In the genomic region with DNA sequence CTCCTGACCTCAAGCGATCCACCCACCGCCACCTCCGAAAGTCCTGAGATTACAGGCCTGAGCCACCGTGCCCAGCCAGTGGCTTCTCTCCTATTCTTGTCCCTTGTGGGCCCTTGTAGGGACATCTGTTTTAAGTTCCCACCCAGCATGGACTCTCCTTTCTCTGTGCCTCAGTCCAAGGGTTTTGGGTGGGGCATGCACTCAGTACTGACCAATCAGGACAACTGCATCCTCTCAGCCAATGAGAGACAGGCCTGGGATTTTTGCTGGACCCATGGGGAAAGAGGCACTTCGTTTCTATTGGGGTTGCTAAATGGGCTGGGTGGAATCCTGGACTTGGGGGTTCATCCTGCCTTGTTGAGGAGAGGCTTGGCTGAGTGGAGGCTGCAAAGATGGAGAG, we compare ENCODE assay signal across 16 cellular contexts. TPM values are rescaled to one million over a fixed set of nuclear protein-coding genes. Genes with fewer than 3 reads are reported as not detected.
DNase-seq lines count a peak whose midpoint lies in the region; ATAC-seq, FAIRE-seq and TF ChIP-seq lines count a peak whose summit lies in the region.
"Had no signal": no experiment of that assay in that cellular context is flagged by ENCODE, and none has a peak within 500 bp of the region (broad histone marks: within the 10 kb centered on the region; RNA-seq: fewer than 3 reads in every experiment).

No MANE protein-coding gene starts in this region.

- H3K4me2 ChIP-seq in HepG2 (ENCODE audit: low read depth, low read length) (no peak overlapping the region), osteoblast (ENCODE audit: insufficient read depth, low read length) (peak overlapping the region; percentile 46), MM.1S (ENCODE audit: low read depth, low read length) (no peak overlapping the region)

- no peak for FAIRE-seq in HepG2 (lab: Jason Lieb, UNC)

- no peaks in the 10 kb centered on the region for H3K79me2 ChIP-seq in HepG2 (ENCODE audit: insufficient read depth, low read length)
- no peaks in the 10 kb centered on the region for H3K79me2 ChIP-seq in osteoblast (ENCODE audit: insufficient read depth, low read length)
- no peaks in the 10 kb centered on the region for H3K79me2 ChIP-seq in MM.1S (ENCODE audit: low read length)

- POLR2A ChIA-PET in HepG2 (lab: Yijun Ruan, JAX) = interaction anchor here (0.7 kb wide), 1 partner anchor 32 kb away, joined by 3 read pairs; no protein-coding TSS in a partner anchor

- TF ChIP-seq RAD21 in HepG2 (CRISPR knock-in tag; IDR thresholded peaks at IDR 0.05) = no peak

- BruUV-seq in HepG2 (replicated peaks; lab: Mats Ljungman, UMichigan) = no TSS peak

- H3K27ac ChIP-seq in HepG2 (ENCODE audit: extremely low read length, insufficient read depth, low read length) = no peak overlapping the region
- H3K27ac ChIP-seq in right lobe of liver = no peak overlapping the region
- H3K27ac ChIP-seq in coronary artery = peak overlapping the region; percentile 29 to 81
- no peak overlapping the region for H3K27ac ChIP-seq in osteoblast (ENCODE audit: low read depth, low read length)
- no peak overlapping the region for H3K27ac ChIP-seq in MM.1S (ENCODE audit: low read length)
- no peak overlapping the region for H3K27ac ChIP-seq in brain microvascular endothelial cell

- peaks cover 3 to 9% of the 10 kb centered on the region in 2 experiments; a peak in 2 of 5 replicates for H3K27me3 ChIP-seq in HepG2 (ENCODE audit: control insufficient read depth in 1 of 2, insufficient read depth in 2 of 2, low read length in 2 of 2)
- no peaks in the 10 kb centered on the region for H3K27me3 ChIP-seq in right lobe of liver
- H3K27me3 ChIP-seq in osteoblast (ENCODE audit: insufficient read depth, low read length) = no peaks in the 10 kb centered on the region
- no peaks in the 10 kb centered on the region for H3K27me3 ChIP-seq in MM.1S (replicated peaks; ENCODE audit: insufficient read depth, low read length)
- no peaks in the 10 kb centered on the region for H3K27me3 ChIP-seq in brain microvascular endothelial cell (replicated peaks)

- H3K9me3 ChIP-seq in HepG2 (ENCODE audit: low read length) = no peaks in the 10 kb centered on the region
- H3K9me3 ChIP-seq in right lobe of liver = no peaks in the 10 kb centered on the region
- no peaks in the 10 kb centered on the region for H3K9me3 ChIP-seq in osteoblast (ENCODE audit: low read depth, low read length)
- H3K9me3 ChIP-seq in MM.1S (replicated peaks; ENCODE audit: insufficient read depth, low read length) = no peaks in the 10 kb centered on the region

- no peaks in the 10 kb centered on the region for H3K9me2 ChIP-seq in MM.1S (replicated peaks; ENCODE audit: insufficient read depth, low read length)

- H3K9ac ChIP-seq in HepG2 (ENCODE audit: insufficient read depth, low read depth, low read length) (no peak overlapping the region), MM.1S (ENCODE audit: low read length) (no peak overlapping the region)

- no peaks in the 10 kb centered on the region for H4K20me1 ChIP-seq in HepG2 (ENCODE audit: insufficient read depth, low read length)
- no peaks in the 10 kb centered on the region for H4K20me1 ChIP-seq in osteoblast (ENCODE audit: insufficient read depth, low read length)
- no peaks in the 10 kb centered on the region for H4K20me1 ChIP-seq in MM.1S (ENCODE audit: insufficient read depth, low read length)

- in situ Hi-C loops in HepG2 (cut with HindIII; ENCODE audit: extremely low pct_ligation_motif_present, low pct_unique_long_range_greater_than_20kb) = no loop called here
- in situ Hi-C loops in brain microvascular endothelial cell (cut with HindIII; ENCODE audit: low pct_ligation_motif_present, low sequenced_read_pairs) = no loop called here

- WGBS in HepG2 (ENCODE audit: low lambda C conversion rate) = 64% methylated on average over 5 of the region's 5 CpGs
- WGBS in right lobe of liver (ENCODE audit: insufficient coverage, low coverage, low lambda C conversion rate, missing lambda C conversion rate) = 83% methylated on average over 5 of the region's 5 CpGs

- intact Hi-C loops in HepG2 (cut with micrococcal nuclease; ENCODE audit: unreplicated experiment) = no loop called here
- intact Hi-C loops in right lobe of liver (cut with DNase I) = no loop called here

- H3K4me1 ChIP-seq in HepG2 (ENCODE audit: insufficient read depth, low read length) (peaks cover 39% of the 10 kb centered on the region), right lobe of liver (peaks cover 0 to 7% (median 0%) of the 10 kb centered on the region in 4 donors), osteoblast (ENCODE audit: insufficient read depth, low read length) (peaks cover 22% of the 10 kb centered on the region), MM.1S (ENCODE audit: low read length) (peaks cover 8% of the 10 kb centered on the region)

- no peak for TF ChIP-seq POLR2A in HepG2 (IDR thresholded peaks at IDR 0.05; ENCODE audit: insufficient read depth in 1 of 2, low read depth in 2 of 2, low read length in 2 of 2)
- TF ChIP-seq POLR2A in right lobe of liver (IDR thresholded peaks at IDR 0.05) = no peak

- CTCF ChIA-PET in HepG2 (lab: Yijun Ruan, JAX; ENCODE audit: low intra/inter-chr PET ratio, low total read pairs) = no interaction called here

- H3K4me3 ChIP-seq in HepG2 (replicated peaks in 1 of 3; ENCODE audit: insufficient read depth in 1 of 3, low read depth in 2 of 3, low read length in 3 of 3) (no peak overlapping the region), right lobe of liver (no peak overlapping the region), coronary artery (no peak overlapping the region), osteoblast (ENCODE audit: insufficient read depth, low read length) (no peak overlapping the region), MM.1S (ENCODE audit: low read length) (no peak overlapping the region), brain microvascular endothelial cell (ENCODE audit: low read depth, low read length) (no peak overlapping the region)

- DNase-seq in HepG2 (ENCODE audit: low spot score) (no peak), right lobe of liver (no peak), coronary artery (ENCODE audit: low spot score) (no peak), osteoblast (ENCODE audit: insufficient read length, low spot score, missing footprints) (peak; percentile 13), amygdala (lab: John Stamatoyannopoulos, UW) (no peak), MM.1S (no peak), brain microvascular endothelial cell (no peak)
- DNase-seq: CD4-positive, alpha-beta T cell; IMR-90; Kasumi-1; NCI-H1105; NCI-H1694; NCI-H226; NCI-H524 treated with DMSO at 0.1 percent for 48 hours; OCI-M1; SIG-M5 had no signal

- no peaks in the 10 kb centered on the region for H3K36me3 ChIP-seq in HepG2 (replicated peaks in 1 of 2; ENCODE audit: control insufficient read depth in 1 of 2, insufficient read depth in 2 of 2, low read length in 2 of 2)
- no peaks in the 10 kb centered on the region for H3K36me3 ChIP-seq in right lobe of liver
- no peaks in the 10 kb centered on the region for H3K36me3 ChIP-seq in osteoblast (ENCODE audit: insufficient read depth, low read length)
- no peaks in the 10 kb centered on the region for H3K36me3 ChIP-seq in MM.1S (replicated peaks; ENCODE audit: insufficient read depth, low read length)
- H3K36me3 ChIP-seq in brain microvascular endothelial cell (replicated peaks) = no peaks in the 10 kb centered on the region

- TF ChIP-seq EP300 in HepG2 (IDR thresholded peaks at IDR 0.05; ENCODE audit: low read depth in 2 of 2, low read length in 2 of 2) (no peak), HepG2 (CRISPR knock-in tag; IDR thresholded peaks at IDR 0.05; ENCODE audit: borderline replicate concordance) (no peak)

- H3F3A ChIP-seq in MM.1S (ENCODE audit: insufficient read depth, low read length) = peaks cover 5% of the 10 kb centered on the region

- ATAC-seq in HepG2 = no peak
- ATAC-seq in right lobe of liver = no peak

- TF ChIP-seq CTCF in HepG2 (CRISPR knock-in tag; IDR thresholded peaks at IDR 0.05) = no peak
- TF ChIP-seq CTCF in right lobe of liver (IDR thresholded peaks at IDR 0.05) = no peak
- no peak for TF ChIP-seq CTCF in coronary artery (IDR thresholded peaks at IDR 0.05)
- TF ChIP-seq CTCF in osteoblast (IDR thresholded peaks at IDR 0.05; ENCODE audit: extremely low read depth, low read depth, low read length) = no peak
- TF ChIP-seq CTCF in MM.1S (IDR thresholded peaks at IDR 0.05; ENCODE audit: low read length) = no peak
- TF ChIP-seq CTCF in brain microvascular endothelial cell (IDR thresholded peaks at IDR 0.05; ENCODE audit: low read depth, low read length, missing control alignments) = no peak

- no peak overlapping the region for H2AFZ ChIP-seq in HepG2 (ENCODE audit: low read length)
- peak overlapping the region; percentile 73 for H2AFZ ChIP-seq in osteoblast (ENCODE audit: low read length)
- H2AFZ ChIP-seq in MM.1S (ENCODE audit: low read length) = no peak overlapping the region

TF ChIP-seq in HepG2, 621 proteins besides CTCF, POLR2A, EP300 and RAD21 (continues in another document):
- TF ChIP-seq NFYB (CRISPR knock-in tag; IDR thresholded peaks at IDR 0.05) = 0 out of 2 replicates have a peak, but pooled peaks have one; percentile 25
- 0 out of 2 replicates have a peak, but pooled peaks have one; percentile 21 for TF ChIP-seq ZBTB7A (CRISPR knock-in tag; IDR thresholded peaks at IDR 0.05)

RNA-seq across cellular contexts. Expression of gene SNAI1, which starts 34.4 kb away (rescaled TPM):
- total RNA-seq in HepG2 (2016; rRNA removed; fragmentation: Illumina TruSeq; extraction: Trizol) (1.3 and 1.4 TPM in 2 replicates), right lobe of liver (1 to 10 TPM in 4 of 6 experiments, under 1 TPM in 2; 0.73 to 1.9 (median 1.1) TPM), osteoblast (1.8 and 2.1 TPM in 2 replicates)
- 0.35 and 0.40 TPM in 2 replicates for total RNA-seq in HepG2 (2016; cell fraction: cytosol; rRNA removed; fragmentation: Illumina TruSeq; extraction: Trizol; ENCODE audit: low read depth)
- 1.1 and 1.4 TPM in 2 replicates for total RNA-seq in HepG2 (2016; cell fraction: insoluble cytoplasmic fraction; rRNA removed; fragmentation: Illumina TruSeq; extraction: Trizol)
- total RNA-seq in HepG2 (2016; cell fraction: membrane; rRNA removed; fragmentation: Illumina TruSeq; extraction: Trizol) = 0.68 and 1.4 TPM in 2 replicates
- 1.4 and 2.3 TPM in 2 replicates for total RNA-seq in HepG2 (2016; cell fraction: nucleus; rRNA removed; fragmentation: Illumina TruSeq; extraction: Trizol)
- polyA plus RNA-seq in HepG2 (2011; rRNA removed) = 1.3 and 1.5 TPM in 2 replicates
- 0.35 and 0.76 TPM in 2 replicates for polyA plus RNA-seq in HepG2 (2011; cell fraction: cytosol; rRNA removed)
- polyA plus RNA-seq in HepG2 (2011; cell fraction: nucleus; rRNA removed) = 3.0 and 3.7 TPM in 2 replicates
- polyA plus RNA-seq in HepG2 (2012) = 1.5 and 1.6 TPM in 2 replicates
- 0.55 and 0.59 TPM in 2 replicates for polyA plus RNA-seq in HepG2 (2016; cell fraction: cytosol; fragmentation: Illumina TruSeq; extraction: Trizol; ENCODE audit: low read depth)
- polyA plus RNA-seq in HepG2 (2016; cell fraction: insoluble cytoplasmic fraction; fragmentation: Illumina TruSeq; extraction: Trizol; ENCODE audit: low read depth) = 2.2 and 3.6 TPM in 2 replicates
- 0.93 and 1.2 TPM in 2 replicates for polyA plus RNA-seq in HepG2 (2016; cell fraction: membrane; fragmentation: Illumina TruSeq; extraction: Trizol; ENCODE audit: low read depth)
- polyA plus RNA-seq in HepG2 (2016; cell fraction: nucleus; fragmentation: Illumina TruSeq; extraction: Trizol; ENCODE audit: insufficient read depth, low read depth) = 3.5 and 4.2 TPM in 2 replicates
- 1.4 and 7.4 TPM in 2 replicates for polyA minus RNA-seq in HepG2 (2011; rRNA and poly(A)+ RNA removed; ENCODE audit: low replicate concordance)
- 0.40 and 0.79 TPM in 2 replicates for polyA minus RNA-seq in HepG2 (2011; cell fraction: cytosol; rRNA and poly(A)+ RNA removed)
- 0.77 and 1.6 TPM in 2 replicates for polyA minus RNA-seq in HepG2 (2011; cell fraction: nucleus; rRNA and poly(A)+ RNA removed)

Comparison
In these comparisons a context has a peak if more than half of its experiments do, and no peak if none do; other contexts are left out.
1. H3K27ac ChIP-seq: peak in coronary artery (2 of 2); none in HepG2 (single experiment), right lobe of liver (0 of 3), osteoblast (single experiment), MM.1S (single experiment) and brain microvascular endothelial cell (single experiment).